Comparison of ENCODE assay signal across 10 cellular contexts in genomic region chr20:51752343-51752951, GRCh38. TPM values are rescaled to one million over a fixed set of nuclear protein-coding genes. Genes with fewer than 3 reads are reported as not detected.
A peak's percentile ranks its signal among the peaks of the same experiment; 100 is the strongest.
DNase-seq lines count a peak whose midpoint lies in the region; ATAC-seq and TF ChIP-seq lines count a peak whose summit lies in the region.
"Had no signal": no experiment of that assay in that cellular context is flagged by ENCODE, and none has a peak within 500 bp of the region (broad histone marks: within the 10 kb centered on the region; RNA-seq: fewer than 3 reads in every experiment).

No MANE protein-coding gene starts in this region.

- H3K9me3 ChIP-seq in adipocyte (ENCODE audit: control insufficient read depth, low read length) (no peaks in the 10 kb centered on the region), gastroesophageal sphincter (no peaks in the 10 kb centered on the region), skeletal muscle tissue (ENCODE audit: control insufficient read depth in 3 of 3, low read length in 3 of 3) (no peaks in the 10 kb centered on the region)

- H3K4me1 ChIP-seq in adipocyte (ENCODE audit: control insufficient read depth, insufficient read depth, low read length) (peaks cover 52% of the 10 kb centered on the region), gastroesophageal sphincter (peaks cover 0 to 71% (median 18%) of the 10 kb centered on the region in 3 donors), skeletal muscle tissue (ENCODE audit: control insufficient read depth in 3 of 3, insufficient read depth in 3 of 3, low read length in 3 of 3) (peaks cover 12 to 17% (median 15%) of the 10 kb centered on the region in 3 donors)

- H3K27me3 ChIP-seq in adipocyte (replicated peaks; ENCODE audit: control insufficient read depth, insufficient read depth, low read length) (no peaks in the 10 kb centered on the region), gastroesophageal sphincter (no peaks in the 10 kb centered on the region), skeletal muscle tissue (ENCODE audit: control insufficient read depth in 3 of 3, insufficient read depth in 3 of 3, low read length in 3 of 3) (no peaks in the 10 kb centered on the region)

- H3K36me3 ChIP-seq in adipocyte (ENCODE audit: control insufficient read depth, insufficient read depth, low read length, severe bottlenecking) = peaks cover 3% of the 10 kb centered on the region
- H3K36me3 ChIP-seq in gastroesophageal sphincter = no peaks in the 10 kb centered on the region
- no peaks in the 10 kb centered on the region for H3K36me3 ChIP-seq in skeletal muscle tissue (ENCODE audit: control insufficient read depth in 3 of 3, insufficient read depth in 3 of 3, low read length in 3 of 3)

- TF ChIP-seq EP300 in gastroesophageal sphincter (IDR thresholded peaks at IDR 0.05) = no peak

- no peak for TF ChIP-seq POLR2A in gastroesophageal sphincter (IDR thresholded peaks at IDR 0.05)

- H3K4me3 ChIP-seq in adipocyte (ENCODE audit: low read length) = peak overlapping the region; percentile 56
- H3K4me3 ChIP-seq in gastroesophageal sphincter = peak overlapping the region in 1 of 2 donors; percentile 2
- H3K4me3 ChIP-seq in skeletal muscle tissue (ENCODE audit: low read length in 3 of 3) = no peak overlapping the region

- DNase-seq in GM04504 (ENCODE audit: low read depth) (peak; percentile 68), adipocyte (ENCODE audit: low read depth) (peak; percentile 67), D341Med (ENCODE audit: low spot score) (no peak), DMS114 treated with DMSO at 0.1 percent for 48 hours (lab: John Stamatoyannopoulos, UW; ENCODE audit: unreplicated experiment) (no peak), OCI-M2 (lab: John Stamatoyannopoulos, UW; ENCODE audit: unreplicated experiment) (no peak)
- DNase-seq in central memory CD4-positive, alpha-beta T cell = no peak
- DNase-seq: NCI-H2081 treated with DMSO at 0.1 percent for 48 hours; stimulated activated CD4-positive, alpha-beta T cell treated with anti-CD3 and anti-CD28 coated beads, Interleukin-4, amount 100 ng/mL, for 4 hours had no signal

- TF ChIP-seq CTCF in gastroesophageal sphincter (IDR thresholded peaks at IDR 0.05) = no peak

- peak overlapping the region; percentile 82 for H3K9ac ChIP-seq in adipocyte (ENCODE audit: low read length)
- no peak overlapping the region for H3K9ac ChIP-seq in skeletal muscle tissue (ENCODE audit: low read depth in 1 of 3, low read length in 3 of 3)

- WGBS in gastroesophageal sphincter (ENCODE audit: low coverage in 1 of 2), 2 donors = 4 to 19% methylated on average over 7 of the region's 9 CpGs

- H3K27ac ChIP-seq in gastroesophageal sphincter = peak overlapping the region; percentile 69 to 86 (median 80)
- peak overlapping the region; percentile 56 for H3K27ac ChIP-seq in skeletal muscle tissue (ENCODE audit: low read depth, low read length)

- ATAC-seq in gastroesophageal sphincter = peak; percentile 31

RNA-seq across cellular contexts. Expression of gene ATP9A, which starts 15.7 kb away (rescaled TPM):
- total RNA-seq in gastroesophageal sphincter (10 to 100 TPM; 49.3 to 80.2 (median 57.7) TPM), skeletal muscle tissue (56.4 TPM)

RNA-seq across cellular contexts. Expression of gene SALL4, which starts 49.9 kb away (rescaled TPM):
- not detected for total RNA-seq in gastroesophageal sphincter
- total RNA-seq in skeletal muscle tissue = 0.52 TPM

Comparison
In these comparisons a context has a peak if more than half of its experiments do, and no peak if none do; other contexts are left out.
1. DNase-seq: peak in GM04504 (single experiment) and adipocyte (single experiment); none in D341Med (single experiment), DMS114 treated with DMSO at 0.1 percent for 48 hours (single experiment), OCI-M2 (single experiment) and central memory CD4-positive, alpha-beta T cell (single experiment).